Comparison of ENCODE assay signal across 8 cellular contexts in genomic region chr11:6390718-6391547, GRCh38. TPM values are rescaled to one million over a fixed set of nuclear protein-coding genes. Genes with fewer than 3 reads are reported as not detected.
DNase-seq lines count a peak whose midpoint lies in the region; ATAC-seq and TF ChIP-seq lines count a peak whose summit lies in the region.

No MANE protein-coding gene starts in this region.

- H3K27ac ChIP-seq in heart right ventricle (peak overlapping the region; percentile 66 to 98 (median 90)), mesodermal cell (ENCODE audit: low read depth, low read length, severe bottlenecking) (peak overlapping the region; percentile 16)

- H3K4me1 Mint-ChIP-seq in brain = peaks cover 48% of the 10 kb centered on the region

- peaks cover 0 to 38% (median 0%) of the 10 kb centered on the region in 9 donors for H3K36me3 ChIP-seq in heart right ventricle
- H3K36me3 ChIP-seq in mesodermal cell (ENCODE audit: control insufficient read depth, insufficient read depth, low read length) = peaks cover 3% of the 10 kb centered on the region

- H3K4me1 ChIP-seq in heart right ventricle (peaks cover 5 to 28% (median 22%) of the 10 kb centered on the region in 9 donors), mesodermal cell (ENCODE audit: control insufficient read depth, insufficient read depth, low read length, poor library complexity, severe bottlenecking) (peaks cover 5% of the 10 kb centered on the region)

- 36% methylated on average over 20 of the region's 20 CpGs for WGBS in heart right ventricle, 2 donors
- 52 to 61% methylated on average over 14 to 17 of the region's 20 CpGs for WGBS in mesodermal cell (ENCODE audit: insufficient coverage in 2 of 2), 2 experiments

- no peaks in the 10 kb centered on the region for H3K27me3 ChIP-seq in heart right ventricle

- peak overlapping the region; percentile 66 to 98 (median 80) for H3K4me3 ChIP-seq in heart right ventricle
- H3K4me3 ChIP-seq in mesodermal cell (ENCODE audit: extremely low read depth, insufficient read depth, low read length, poor library complexity, severe bottlenecking) = peak overlapping the region; percentile 63

- no peaks in the 10 kb centered on the region for H3K9me3 Mint-ChIP-seq in brain

- H3K27me3 Mint-ChIP-seq in brain = no peaks in the 10 kb centered on the region

- peak overlapping the region; percentile 81 to 94 (median 89) for H3K4me3 Mint-ChIP-seq in brain

- no peaks in the 10 kb centered on the region for H3K9me3 ChIP-seq in heart right ventricle
- no peaks in the 10 kb centered on the region for H3K9me3 ChIP-seq in mesodermal cell (ENCODE audit: control insufficient read depth, low read length)

- TF ChIP-seq CTCF in heart right ventricle (IDR thresholded peaks at IDR 0.05) (no peak), brain (conservative IDR thresholded peaks at IDR 0.05) (no peak)

- peak in 4 of 8 donors; percentile 1 to 5 (median 2) for ATAC-seq in heart right ventricle
- no peak for ATAC-seq in Right ventricle myocardium superior (ENCODE audit: poor library complexity)
- no peak for ATAC-seq in activated CD4-positive, CD25-positive, alpha-beta regulatory T cell treated with anti-CD3 and anti-CD28 coated beads, Interleukin-2, amount 50 U/mL, for 24 hours

- peak overlapping the region; percentile 76 to 95 (median 93) for H3K27ac Mint-ChIP-seq in brain

- H3K36me3 Mint-ChIP-seq in brain = peaks cover 8% of the 10 kb centered on the region

- DNase-seq in heart right ventricle (no peak), Right ventricle myocardium superior (no peak), hippocampal formation (lab: John Stamatoyannopoulos, UW) (no peak), NCI-H2227 treated with DMSO at 0.1 percent for 48 hours (lab: John Stamatoyannopoulos, UW) (no peak), head of caudate nucleus (no peak)

- intact Hi-C loops in heart right ventricle (cut with DNase I) = loop anchor here in 2 of 10 donors (1.0 to 10.0 kb wide), 2 partner anchors 83 to 294 kb away; partner anchors contain the start of gene MRPL17 (in 1 of the 2)
- intact Hi-C loops in Right ventricle myocardium superior (cut with DNase I) = no loop called here
- intact Hi-C loops in head of caudate nucleus (cut with DNase I) = no loop called here

RNA-seq across cellular contexts. Expression of gene SMPD1, which starts 0.7 kb away (rescaled TPM):
- total RNA-seq in heart right ventricle (10 to 100 TPM; 57.4 to 88.1 (median 67.6) TPM), Right ventricle myocardium superior (51.6 TPM)
- polyA plus RNA-seq in heart right ventricle (10 to 100 TPM; 53.8 to 62.1 TPM), brain (ENCODE audit: insufficient read depth, low read depth, low replicate concordance) (47.2 TPM)
- polyA plus RNA-seq in mesodermal cell (2013, experiment 1 of 2) = 22.1 TPM
- 20.2 TPM for polyA plus RNA-seq in mesodermal cell (2013, experiment 2 of 2)

RNA-seq across cellular contexts. Expression of gene APBB1, which starts 28.0 kb away (rescaled TPM):
- 10 to 100 TPM; 54.3 to 93.3 (median 65.2) TPM for total RNA-seq in heart right ventricle
- 10 to 100 TPM; 86.1 to 90.6 TPM for polyA plus RNA-seq in heart right ventricle
- 75.8 TPM for total RNA-seq in Right ventricle myocardium superior
- 200 TPM for polyA plus RNA-seq in brain (ENCODE audit: insufficient read depth, low read depth, low replicate concordance)
- polyA plus RNA-seq in mesodermal cell (2013, experiment 1 of 2) = 58.2 TPM
- polyA plus RNA-seq in mesodermal cell (2013, experiment 2 of 2) = 54.6 TPM

RNA-seq across cellular contexts. Expression of gene HPX, which starts 49.9 kb away (rescaled TPM):
- total RNA-seq in heart right ventricle (under 1 TPM in 5 of 10 donors, not detected in 5; 0.33 to 0.55 (median 0.40) TPM), Right ventricle myocardium superior (0.35 TPM)
- polyA plus RNA-seq in heart right ventricle (under 1 TPM; 0.22 to 0.73 TPM), brain (ENCODE audit: insufficient read depth, low read depth, low replicate concordance) (0.61 TPM)
- polyA plus RNA-seq in mesodermal cell (2013, experiment 1 of 2) = 0.66 TPM
- 1.4 TPM for polyA plus RNA-seq in mesodermal cell (2013, experiment 2 of 2)
